In genomic region chr3:153331676-153332075, GRCh38 we compare ENCODE assay signal across 18 cellular contexts.
DNase-seq lines count a peak whose midpoint lies in the region; ATAC-seq and TF ChIP-seq lines count a peak whose summit lies in the region.
"Had no signal": no experiment of that assay in that cellular context is flagged by ENCODE, and none has a peak within 500 bp of the region (broad histone marks: within the 10 kb centered on the region; RNA-seq: fewer than 3 reads in every experiment).

No MANE protein-coding gene starts in this region.

- in situ Hi-C loops in SK-MEL-5 (cut with HindIII; ENCODE audit: low pct_unique_long_range_greater_than_20kb, low sequenced_read_pairs) = no loop called here

- H3K36me3 ChIP-seq in smooth muscle cell (ENCODE audit: low read depth) = no peaks in the 10 kb centered on the region
- H3K36me3 ChIP-seq: BLaER1 treated with 17β-estradiol and CSF1 and Interleukin-3, amounts not matched to agents 10 nM and 100 nM had no signal

- no peaks in the 10 kb centered on the region for H3K27me3 ChIP-seq in smooth muscle cell (ENCODE audit: low read depth)
- H3K27me3 ChIP-seq: BLaER1 treated with 17β-estradiol and CSF1 and Interleukin-3, amounts not matched to agents 10 nM and 100 nM had no signal

- no peak for TF ChIP-seq CTCF in smooth muscle cell (IDR thresholded peaks at IDR 0.05; ENCODE audit: borderline replicate concordance, insufficient read depth, poor library complexity, severe bottlenecking)

- no peak overlapping the region for H3K4me2 ChIP-seq in smooth muscle cell
- H3K4me2 ChIP-seq: BLaER1 treated with 17β-estradiol and CSF1 and Interleukin-3, amounts not matched to agents 10 nM and 100 nM had no signal

- H3K27me3 Mint-ChIP-seq in activated T-helper 17 cell treated with anti-CD3 and anti-CD28 coated beads, Interleukin-2, amount 50 U/mL, for 72 hours = peaks cover 4% of the 10 kb centered on the region
- H3K27me3 Mint-ChIP-seq: CD4-positive, alpha-beta T cell had no signal

- H3K79me2 ChIP-seq in smooth muscle cell (ENCODE audit: low read depth) = no peaks in the 10 kb centered on the region

- ATAC-seq in activated T-helper 17 cell treated with anti-CD3 and anti-CD28 coated beads, Interleukin-2, amount 50 U/mL, for 72 hours (replicated peaks) = no peak
- ATAC-seq: CD8-positive, alpha-beta T cell had no signal

- no peaks in the 10 kb centered on the region for H3K9me3 Mint-ChIP-seq in activated T-helper 17 cell treated with anti-CD3 and anti-CD28 coated beads, Interleukin-2, amount 50 U/mL, for 72 hours
- H3K9me3 Mint-ChIP-seq: CD4-positive, alpha-beta T cell; CD8-positive, alpha-beta T cell had no signal

- H2AFZ ChIP-seq in smooth muscle cell (ENCODE audit: low read depth) = peak overlapping the region; percentile 22

- peaks cover 7% of the 10 kb centered on the region for H3K4me1 ChIP-seq in smooth muscle cell (ENCODE audit: low read depth)

- H3K4me3 ChIP-seq in smooth muscle cell = no peak overlapping the region
- H3K4me3 ChIP-seq: BLaER1 treated with 17β-estradiol and CSF1 and Interleukin-3, amounts not matched to agents 10 nM and 100 nM had no signal

- H3F3A ChIP-seq in smooth muscle cell (ENCODE audit: low read depth) = no peaks in the 10 kb centered on the region

- H3K27ac ChIP-seq in smooth muscle cell (ENCODE audit: low read depth) = no peak overlapping the region
- H3K27ac ChIP-seq: BLaER1 treated with 17β-estradiol and CSF1 and Interleukin-3, amounts not matched to agents 10 nM and 100 nM; C4-2B had no signal

- H4K20me1 ChIP-seq in smooth muscle cell (ENCODE audit: low read depth) = no peaks in the 10 kb centered on the region
- H4K20me1 ChIP-seq: BLaER1 treated with 17β-estradiol and CSF1 and Interleukin-3, amounts not matched to agents 10 nM and 100 nM had no signal

- no peak overlapping the region for H3K4me3 Mint-ChIP-seq in activated T-helper 17 cell treated with anti-CD3 and anti-CD28 coated beads, Interleukin-2, amount 50 U/mL, for 72 hours
- H3K4me3 Mint-ChIP-seq: B cell; CD4-positive, alpha-beta T cell; CD8-positive, alpha-beta T cell had no signal

- H3K36me3 Mint-ChIP-seq in activated T-helper 17 cell treated with anti-CD3 and anti-CD28 coated beads, Interleukin-2, amount 50 U/mL, for 72 hours (ENCODE audit: low read depth) = no peaks in the 10 kb centered on the region
- H3K36me3 Mint-ChIP-seq: CD8-positive, alpha-beta T cell had no signal

- H3K4me1 Mint-ChIP-seq in activated T-helper 17 cell treated with anti-CD3 and anti-CD28 coated beads, Interleukin-2, amount 50 U/mL, for 72 hours = peaks cover 5% of the 10 kb centered on the region
- H3K4me1 Mint-ChIP-seq: B cell had no signal

- no peak overlapping the region for H3K27ac Mint-ChIP-seq in activated T-helper 17 cell treated with anti-CD3 and anti-CD28 coated beads, Interleukin-2, amount 50 U/mL, for 72 hours
- H3K27ac Mint-ChIP-seq: B cell; CD4-positive, alpha-beta T cell; CD8-positive, alpha-beta T cell had no signal

- no peaks in the 10 kb centered on the region for H3K9me3 ChIP-seq in smooth muscle cell (replicated peaks; ENCODE audit: low read depth)
- H3K9me3 ChIP-seq: BLaER1 treated with 17β-estradiol and CSF1 and Interleukin-3, amounts not matched to agents 10 nM and 100 nM had no signal

- H3K9ac ChIP-seq in smooth muscle cell (ENCODE audit: low read depth) = no peak overlapping the region
- H3K9ac ChIP-seq: BLaER1 treated with 17β-estradiol and CSF1 and Interleukin-3, amounts not matched to agents 10 nM and 100 nM had no signal

- DNase-seq in COLO829 (ENCODE audit: low spot score) (peak; percentile 50), SK-MEL-5 (ENCODE audit: low read depth, low spot score) (peak; percentile 65), foreskin melanocyte (peak; percentile 77), smooth muscle cell (lab: John Stamatoyannopoulos, UW; ENCODE audit: unreplicated experiment) (no peak), DMS 273 (lab: John Stamatoyannopoulos, UW; ENCODE audit: unreplicated experiment) (no peak), OCI-M1 (lab: John Stamatoyannopoulos, UW) (no peak)
- no peak for DNase-seq in NK-92 treated with Interleukin-12 subunit alpha and Interleukin-12 subunit beta, amount 100 ng/mL, for 24 hours (lab: John Stamatoyannopoulos, UW)
- DNase-seq: 8988T; AML-193; CD4-positive, alpha-beta T cell; CD8-positive, alpha-beta T cell; COR-L47; DMS79 treated with DMSO at 0.1 percent for 48 hours; GF-D8 had no signal

Comparison
In these comparisons a context has a peak if more than half of its experiments do, and no peak if none do; other contexts are left out.
1. DNase-seq: peak in COLO829 (single experiment), SK-MEL-5 (single experiment) and foreskin melanocyte (single experiment); none in smooth muscle cell (single experiment), DMS 273 (single experiment), OCI-M1 (single experiment) and NK-92 treated with Interleukin-12 subunit alpha and Interleukin-12 subunit beta, amount 100 ng/mL, for 24 hours (single experiment).